Comparison of ENCODE assay signal across 26 cellular contexts in genomic region chr16:86118467-86119307, GRCh38.
DNase-seq lines count a peak whose midpoint lies in the region; ATAC-seq, FAIRE-seq and TF ChIP-seq lines count a peak whose summit lies in the region.
"Had no signal": no experiment of that assay in that cellular context is flagged by ENCODE, and none has a peak within 500 bp of the region (broad histone marks: within the 10 kb centered on the region; RNA-seq: fewer than 3 reads in every experiment).

No MANE protein-coding gene starts in this region.

- no peak overlapping the region for H2BK12ac ChIP-seq in H9 (ENCODE audit: insufficient read length, low read depth, low read length)

- DNase-seq in Daoy (ENCODE audit: low read depth) (peak; percentile 54), HK-2 (ENCODE audit: unreplicated experiment) (peak; percentile 6), fibroblast of lung (ENCODE audit: low read depth in 2 of 2) (peak; percentile 8 to 24), pancreas (peak in 2 of 6 donors; percentile 18 to 34), H9 (no peak), NCI-H1105 treated with DMSO at 0.1 percent for 48 hours (lab: John Stamatoyannopoulos, UW) (no peak), NCI-H510A treated with DMSO at 0.1 percent for 48 hours (lab: John Stamatoyannopoulos, UW) (no peak), HuH-7 (ENCODE audit: low spot score) (no peak)
- DNase-seq: activated CD4-positive, alpha-beta T cell treated with anti-CD3 and anti-CD28 coated beads, Interleukin-2, amount 50 U/mL, for 4 hours; activated naive CD4-positive, alpha-beta T cell treated with anti-CD3 and anti-CD28 coated beads, Interleukin-2, amount 50 U/mL, for 16 hours; anterior cingulate cortex; C1 segment of cervical spinal cord; Caco-2; cortex of kidney; NCI-H2029 treated with DMSO at 0.1 percent for 48 hours; occipital lobe; SHP77; stimulated activated CD4-positive, alpha-beta T cell treated with anti-CD3 and anti-CD28 coated beads, Interleukin-4, amount 100 ng/mL, for 24 hours; stimulated activated naive CD4-positive, alpha-beta T cell; T-helper 9 cell had no signal

- no peaks in the 10 kb centered on the region for H3K23me2 ChIP-seq in H9 (ENCODE audit: insufficient read length, low read depth, low read length, poor library complexity, severe bottlenecking)

- no peak overlapping the region for H4K91ac ChIP-seq in H9 (ENCODE audit: insufficient read length, low read depth, low read length)

- ATAC-seq in pancreas, result peak; percentile 20 to 68 (median 64)
- ATAC-seq: WTC11 had no signal

- H2BK15ac ChIP-seq in H9 (ENCODE audit: low read depth, low read length), result no peak overlapping the region

- H3K4me2 ChIP-seq in fibroblast of lung (ENCODE audit: extremely low read depth, insufficient read depth, low read length) (no peak overlapping the region), H9 (ENCODE audit: insufficient read depth, insufficient read length, low read length) (no peak overlapping the region)

- no peak for FAIRE-seq in pancreas (lab: Jason Lieb, UNC)
- FAIRE-seq: endometrium, GM19239 had no signal

- no peaks in the 10 kb centered on the region for H3K27me3 ChIP-seq in fibroblast of lung (ENCODE audit: control insufficient read depth, insufficient read depth, low read length)
- H3K27me3 ChIP-seq in pancreas, result no peaks in the 10 kb centered on the region
- no peaks in the 10 kb centered on the region for H3K27me3 ChIP-seq in H9 (ENCODE audit: insufficient read depth, low read length)
- H3K27me3 ChIP-seq: testis, vagina had no signal

- H2AFZ ChIP-seq in fibroblast of lung (ENCODE audit: low read length), result no peak overlapping the region
- H2AFZ ChIP-seq in H9 (ENCODE audit: low read length), result no peak overlapping the region

- WGBS in pancreas, 2 donors, result 44 to 56% methylated on average over 12 of the region's 12 CpGs
- WGBS in H9 (ENCODE audit: extremely low coverage, insufficient read length, low lambda C conversion rate), result no CpG with 5 or more reads among the region's 12 CpGs

- H3K4me3 ChIP-seq in fibroblast of lung (replicated peaks in 1 of 4; ENCODE audit: control extremely low read depth in 1 of 4, insufficient read depth in 1 of 4, low read depth in 3 of 4, low read length in 4 of 4), result no peak overlapping the region
- no peak overlapping the region for H3K4me3 ChIP-seq in pancreas
- H3K4me3 ChIP-seq: cardiac muscle cell, testis, vagina had no signal

- no peaks in the 10 kb centered on the region for H3K36me3 ChIP-seq in fibroblast of lung (ENCODE audit: control insufficient read depth, insufficient read depth, low read length)
- no peaks in the 10 kb centered on the region for H3K36me3 ChIP-seq in pancreas
- H3K36me3 ChIP-seq: cardiac muscle cell, vagina had no signal

- H3K9ac ChIP-seq in fibroblast of lung (ENCODE audit: insufficient read depth, low read length) (no peak overlapping the region), H9 (ENCODE audit: extremely low read depth, insufficient read length, low read length) (no peak overlapping the region)

- H2BK20ac ChIP-seq in H9 (ENCODE audit: low read depth, low read length, poor library complexity, severe bottlenecking), result no peak overlapping the region

- no peak overlapping the region for H3K14ac ChIP-seq in H9 (ENCODE audit: insufficient read depth, low read length)

- no peak overlapping the region for H2BK5ac ChIP-seq in H9 (ENCODE audit: insufficient read length, low read length)

- H3K9me3 Mint-ChIP-seq in H9, result no peaks in the 10 kb centered on the region
- H3K9me3 Mint-ChIP-seq: WTC11 had no signal

- H3K4me1 Mint-ChIP-seq in H9, result peaks cover 13 to 21% of the 10 kb centered on the region in 2 experiments

- TF ChIP-seq CTCF in fibroblast of lung (conservative IDR thresholded peaks at IDR 0.05 in 1 of 2, IDR thresholded peaks at IDR 0.05 in 1 of 2; ENCODE audit: low read depth in 1 of 2, low read length in 2 of 2) (no peak), pancreas (IDR thresholded peaks at IDR 0.05) (no peak), H9 (conservative IDR thresholded peaks at IDR 0.05) (no peak)

- no peak overlapping the region for H3K4me3 Mint-ChIP-seq in H9
- H3K4me3 Mint-ChIP-seq: WTC11 had no signal

- no peak overlapping the region for H2BK120ac ChIP-seq in H9 (ENCODE audit: low read depth, low read length, poor library complexity, severe bottlenecking)

- no peak overlapping the region for H4K5ac ChIP-seq in H9 (ENCODE audit: insufficient read length, low read depth, low read length)

- no peak overlapping the region for H4K8ac ChIP-seq in H9 (replicated peaks; ENCODE audit: insufficient read length, low read depth, low read length)

- no peak overlapping the region for H3K56ac ChIP-seq in H9 (ENCODE audit: insufficient read length, low read depth, low read length)

- H3K4me1 ChIP-seq in fibroblast of lung (ENCODE audit: control insufficient read depth, extremely low read depth, insufficient read depth, low read length) (no peaks in the 10 kb centered on the region), pancreas (no peaks in the 10 kb centered on the region), H9 (ENCODE audit: insufficient read depth, low read length) (no peaks in the 10 kb centered on the region; the same call in 1 of the 2 replicates)
- H3K4me1 ChIP-seq: Caco-2, testis, vagina had no signal

- H3K27ac Mint-ChIP-seq in H9, result no peak overlapping the region
- H3K27ac Mint-ChIP-seq: WTC11 had no signal

- H3K9me3 ChIP-seq in fibroblast of lung (ENCODE audit: control insufficient read depth, insufficient read depth, low read depth, low read length) (no peaks in the 10 kb centered on the region), pancreas (no peaks in the 10 kb centered on the region), H9 (ENCODE audit: control insufficient read depth, low read depth, low read length) (no peaks in the 10 kb centered on the region)
- H3K9me3 ChIP-seq: Caco-2, testis, vagina had no signal

- H3K4ac ChIP-seq in H9 (ENCODE audit: low read depth, low read length), result no peak overlapping the region

- H3T11ph ChIP-seq in H9 (ENCODE audit: low read length), result no peak overlapping the region

- H3K27me3 Mint-ChIP-seq in H9 (ENCODE audit: low read depth), result peaks cover 20% of the 10 kb centered on the region

- H2AK5ac ChIP-seq in H9 (ENCODE audit: insufficient read length, low read length), result no peak overlapping the region

- H3K79me1 ChIP-seq in H9 (ENCODE audit: insufficient read depth, low read depth, low read length, poor library complexity, severe bottlenecking), result no peaks in the 10 kb centered on the region

- H3K27ac ChIP-seq in fibroblast of lung (ENCODE audit: insufficient read depth, low read length) (no peak overlapping the region), pancreas (no peak overlapping the region), H9 (ENCODE audit: insufficient read length, low read depth, low read length) (no peak overlapping the region)
- H3K27ac ChIP-seq: cardiac muscle cell, testis, vagina had no signal

- no peak overlapping the region for H3K23ac ChIP-seq in H9 (ENCODE audit: insufficient read length, low read depth, low read length)

- no peak overlapping the region for H3K18ac ChIP-seq in H9 (ENCODE audit: insufficient read length, low read depth, low read length)

- no peaks in the 10 kb centered on the region for H3K79me2 ChIP-seq in fibroblast of lung (ENCODE audit: control insufficient read depth, insufficient read depth, low read length)
- H3K79me2 ChIP-seq in H9 (ENCODE audit: insufficient read depth, low read length), result no peaks in the 10 kb centered on the region

- no peaks in the 10 kb centered on the region for H3K36me3 Mint-ChIP-seq in H9 (ENCODE audit: insufficient read depth in 1 of 3, low read depth in 3 of 3)
- H3K36me3 Mint-ChIP-seq: WTC11 had no signal

- no peaks in the 10 kb centered on the region for H4K20me1 ChIP-seq in fibroblast of lung (ENCODE audit: control insufficient read depth, extremely low read depth, insufficient read depth, low read length)
- peaks cover 2% of the 10 kb centered on the region for H4K20me1 ChIP-seq in H9 (ENCODE audit: control insufficient read depth, insufficient read depth, insufficient read length)

- intact Hi-C loops in pancreas (cut with DNase I), result no loop called here

Comparison
In these comparisons a context has a peak if more than half of its experiments do, and no peak if none do; other contexts are left out.
1. DNase-seq: peak in Daoy (single experiment), HK-2 (single experiment) and fibroblast of lung (2 of 2); none in H9 (single experiment), NCI-H1105 treated with DMSO at 0.1 percent for 48 hours (single experiment), NCI-H510A treated with DMSO at 0.1 percent for 48 hours (single experiment) and HuH-7 (single experiment).